ENCODE assay signal across 1 cellular context in the genomic region with DNA sequence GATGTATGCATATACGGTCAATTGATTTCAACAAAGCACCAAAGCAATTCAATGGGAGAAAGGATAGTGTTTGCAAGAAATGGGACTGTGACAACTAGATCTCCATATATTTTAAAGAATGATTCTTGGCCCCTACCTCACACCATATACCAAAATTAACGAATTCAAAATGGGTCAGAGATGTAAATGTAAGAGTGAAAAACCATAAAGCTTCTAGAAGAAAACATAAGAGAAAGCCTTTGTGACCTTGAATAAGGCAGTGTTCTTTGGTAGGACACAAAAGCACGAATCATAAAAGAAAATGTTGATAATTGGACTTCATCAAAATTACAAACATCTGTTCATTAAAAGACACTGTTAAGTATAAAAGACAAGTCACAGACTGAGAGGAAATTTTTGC.
TF ChIP-seq lines count a peak whose summit lies in the region.

No MANE protein-coding gene starts in this region.

TF ChIP-seq in endothelial cell of umbilical vein, 7 proteins besides CTCF, POLR2A, EP300 and RAD21:
- no peak for TF ChIP-seq JUN (IDR thresholded peaks at IDR 0.05; ENCODE audit: borderline replicate concordance, insufficient read depth, insufficient read length, low read depth)
- no peak for TF ChIP-seq MYC (IDR thresholded peaks at IDR 0.05; ENCODE audit: low read depth, low read length)
- TF ChIP-seq, protein P1, sequence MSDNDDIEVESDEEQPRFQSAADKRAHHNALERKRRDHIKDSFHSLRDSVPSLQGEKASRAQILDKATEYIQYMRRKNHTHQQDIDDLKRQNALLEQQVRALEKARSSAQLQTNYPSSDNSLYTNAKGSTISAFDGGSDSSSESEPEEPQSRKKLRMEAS (IDR thresholded peaks at IDR 0.05; ENCODE audit: insufficient read depth, insufficient read length): no peak
- TF ChIP-seq FOS (IDR thresholded peaks at IDR 0.05; ENCODE audit: borderline replicate concordance, insufficient read depth, low read length): no peak
- no peak for TF ChIP-seq POLR2AphosphoS5 (IDR thresholded peaks at IDR 0.05; ENCODE audit: insufficient read depth, low read depth, low read length)
- TF ChIP-seq GATA2 (IDR thresholded peaks at IDR 0.05; ENCODE audit: insufficient read depth, insufficient read length, low read depth, low read length): no peak
- no peak for TF ChIP-seq EZH2 (IDR thresholded peaks at IDR 0.05; ENCODE audit: borderline replicate concordance, low read depth, low read length, severe bottlenecking)
